ENCODE assay signal across 1 cellular context in the genomic region with DNA sequence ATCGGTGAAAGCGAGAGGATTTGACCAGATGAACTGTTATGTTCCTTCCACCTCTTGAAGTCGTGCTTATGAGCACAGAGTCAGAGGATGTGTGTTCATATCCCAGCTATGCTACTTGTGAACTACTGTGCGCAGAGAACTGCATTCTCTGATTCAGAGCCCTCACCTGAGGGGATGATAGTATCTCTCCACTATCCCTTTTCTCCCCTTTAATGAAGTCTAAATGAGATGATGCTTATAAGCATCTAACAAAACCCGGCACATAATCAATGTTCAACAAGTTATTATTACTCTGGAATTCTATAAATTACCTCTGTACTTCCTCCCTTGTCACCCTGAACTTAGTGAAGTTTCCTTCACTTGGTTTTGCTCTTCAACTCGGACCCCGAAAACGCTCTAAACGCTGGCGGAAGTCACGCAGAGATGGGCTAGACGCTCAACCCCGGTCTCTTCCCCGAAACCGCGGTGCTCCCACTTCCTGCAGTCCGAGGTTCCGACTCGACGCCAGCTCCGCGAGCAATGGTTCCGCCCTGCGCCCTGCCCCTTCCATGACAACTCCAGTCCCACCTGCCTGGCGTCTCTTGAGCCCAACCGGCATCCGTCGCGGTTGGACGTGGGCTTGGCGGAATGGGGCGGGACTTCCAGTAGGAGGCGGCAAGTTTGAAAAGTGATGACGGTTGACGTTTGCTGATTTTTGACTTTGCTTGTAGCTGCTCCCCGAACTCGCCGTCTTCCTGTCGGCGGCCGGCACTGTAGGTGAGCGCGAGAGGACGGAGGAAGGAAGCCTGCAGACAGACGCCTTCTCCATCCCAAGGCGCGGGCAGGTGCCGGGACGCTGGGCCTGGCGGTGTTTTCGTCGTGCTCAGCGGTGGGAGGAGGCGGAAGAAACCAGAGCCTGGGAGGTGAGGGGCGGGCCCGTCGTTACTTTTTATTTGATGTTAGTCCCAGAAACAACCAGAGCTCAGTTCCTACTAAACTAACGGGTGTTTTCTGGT.
TF ChIP-seq lines count a peak whose summit lies in the region.

NUF2 (plus strand) TSS at position 644 of the 995 bp plus-strand sequence. CDS start 4,098 bp downstream, outside the sequence.

TF ChIP-seq in WTC11, 78 proteins besides CTCF, POLR2A, EP300 and RAD21 (continued from another document):
- TF ChIP-seq ATF2 (CRISPR knock-in tag; IDR thresholded peaks at IDR 0.05; ENCODE audit: borderline replicate concordance, low read depth) (0 out of 2 replicates have a peak, but pooled peaks have one; percentile 37), PRRX2 (CRISPR knock-in tag; IDR thresholded peaks at IDR 0.05) (peak; percentile 19; the same call in 1 of the 2 replicates), ZMAT4 (CRISPR knock-in tag; IDR thresholded peaks at IDR 0.05) (no peak), JUN (CRISPR knock-in tag; IDR thresholded peaks at IDR 0.05) (no peak), CREM (CRISPR knock-in tag; IDR thresholded peaks at IDR 0.05) (peak; percentile 93), NR1H2 (CRISPR knock-in tag; IDR thresholded peaks at IDR 0.05) (no peak), OVOL2 (CRISPR knock-in tag; IDR thresholded peaks at IDR 0.05; ENCODE audit: borderline replicate concordance) (no peak)
- TF ChIP-seq, protein P1, sequence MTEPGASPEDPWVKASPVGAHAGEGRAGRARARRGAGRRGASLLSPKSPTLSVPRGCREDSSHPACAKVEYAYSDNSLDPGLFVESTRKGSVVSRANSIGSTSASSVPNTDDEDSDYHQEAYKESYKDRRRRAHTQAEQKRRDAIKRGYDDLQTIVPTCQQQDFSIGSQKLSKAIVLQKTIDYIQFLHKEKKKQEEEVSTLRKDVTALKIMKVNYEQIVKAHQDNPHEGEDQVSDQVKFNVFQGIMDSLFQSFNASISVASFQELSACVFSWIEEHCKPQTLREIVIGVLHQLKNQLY (CRISPR knock-in tag; IDR thresholded peaks at IDR 0.05): no peak
- TF ChIP-seq, protein P2, sequence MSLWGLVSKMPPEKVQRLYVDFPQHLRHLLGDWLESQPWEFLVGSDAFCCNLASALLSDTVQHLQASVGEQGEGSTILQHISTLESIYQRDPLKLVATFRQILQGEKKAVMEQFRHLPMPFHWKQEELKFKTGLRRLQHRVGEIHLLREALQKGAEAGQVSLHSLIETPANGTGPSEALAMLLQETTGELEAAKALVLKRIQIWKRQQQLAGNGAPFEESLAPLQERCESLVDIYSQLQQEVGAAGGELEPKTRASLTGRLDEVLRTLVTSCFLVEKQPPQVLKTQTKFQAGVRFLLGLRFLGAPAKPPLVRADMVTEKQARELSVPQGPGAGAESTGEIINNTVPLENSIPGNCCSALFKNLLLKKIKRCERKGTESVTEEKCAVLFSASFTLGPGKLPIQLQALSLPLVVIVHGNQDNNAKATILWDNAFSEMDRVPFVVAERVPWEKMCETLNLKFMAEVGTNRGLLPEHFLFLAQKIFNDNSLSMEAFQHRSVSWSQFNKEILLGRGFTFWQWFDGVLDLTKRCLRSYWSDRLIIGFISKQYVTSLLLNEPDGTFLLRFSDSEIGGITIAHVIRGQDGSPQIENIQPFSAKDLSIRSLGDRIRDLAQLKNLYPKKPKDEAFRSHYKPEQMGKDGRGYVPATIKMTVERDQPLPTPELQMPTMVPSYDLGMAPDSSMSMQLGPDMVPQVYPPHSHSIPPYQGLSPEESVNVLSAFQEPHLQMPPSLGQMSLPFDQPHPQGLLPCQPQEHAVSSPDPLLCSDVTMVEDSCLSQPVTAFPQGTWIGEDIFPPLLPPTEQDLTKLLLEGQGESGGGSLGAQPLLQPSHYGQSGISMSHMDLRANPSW (CRISPR knock-in tag; conservative IDR thresholded peaks at IDR 0.05; ENCODE audit: low read depth): no peak
TF ChIP-seq in WTC11: peak in this region for 39.
